Comparison of ENCODE assay signal across 20 cellular contexts in the genomic region with DNA sequence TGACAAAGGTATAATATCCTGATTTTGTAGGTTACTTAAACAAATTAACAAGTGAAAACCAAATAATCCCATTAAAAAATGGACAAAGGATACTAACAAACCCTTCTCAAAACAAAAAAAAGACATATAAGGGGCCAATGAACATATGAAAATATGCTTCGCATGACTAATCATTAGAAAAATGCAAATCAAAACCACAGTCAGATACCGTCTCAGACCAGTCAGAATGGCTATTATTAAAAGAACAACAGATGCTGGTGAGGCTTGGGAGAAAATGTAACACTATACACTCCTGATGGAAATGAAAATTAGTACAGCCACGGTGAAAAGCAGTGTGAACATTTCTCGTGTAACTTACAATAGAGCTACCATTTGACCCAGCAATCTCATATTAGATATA.
DNase-seq lines count a peak whose midpoint lies in the region; ATAC-seq and TF ChIP-seq lines count a peak whose summit lies in the region.
"Had no signal": no experiment of that assay in that cellular context is flagged by ENCODE, and none has a peak within 500 bp of the region (broad histone marks: within the 10 kb centered on the region; RNA-seq: fewer than 3 reads in every experiment).

No MANE protein-coding gene starts in this region.

- in situ Hi-C loops in brain microvascular endothelial cell (cut with HindIII; ENCODE audit: low pct_ligation_motif_present, low sequenced_read_pairs), result no loop called here

- H3K27me3 ChIP-seq in BLaER1, result no peaks in the 10 kb centered on the region
- H3K27me3 ChIP-seq in brain microvascular endothelial cell (replicated peaks), result no peaks in the 10 kb centered on the region
- H3K27me3 ChIP-seq: gastroesophageal sphincter, left lung, right atrium auricular region had no signal

- DNase-seq in NAMALWA (ENCODE audit: low spot score) (peak; percentile 3), brain microvascular endothelial cell (peak; percentile 75), glomerular visceral epithelial cell (ENCODE audit: extremely low spot score) (peak; percentile 30), MV-4-11 (lab: John Stamatoyannopoulos, UW) (no peak)
- DNase-seq: C1 segment of cervical spinal cord; left lung; NCI-H1105; NCI-H2171 treated with DMSO at 0.1 percent for 48 hours; nucleus accumbens; stimulated activated naive CD4-positive, alpha-beta T cell treated with Interleukin-2 at 50 U/mL for 16 hours; T-helper 9 cell had no signal

- H3K9me3 ChIP-seq in BLaER1, result no peaks in the 10 kb centered on the region

- H3K27ac ChIP-seq in BLaER1, result no peak overlapping the region
- peak overlapping the region; percentile 77 for H3K27ac ChIP-seq in brain microvascular endothelial cell
- H3K27ac ChIP-seq: gastroesophageal sphincter, left lung, right atrium auricular region had no signal

- H4K20me1 ChIP-seq in BLaER1, result no peaks in the 10 kb centered on the region

- H3K36me3 ChIP-seq in BLaER1 (no peaks in the 10 kb centered on the region), brain microvascular endothelial cell (replicated peaks) (no peaks in the 10 kb centered on the region)
- H3K36me3 ChIP-seq: gastroesophageal sphincter, left lung, right atrium auricular region had no signal

- no peak overlapping the region for H3K4me3 ChIP-seq in BLaER1
- no peak overlapping the region for H3K4me3 ChIP-seq in brain microvascular endothelial cell (ENCODE audit: low read depth, low read length)
- H3K4me3 ChIP-seq: gastroesophageal sphincter, K562, left lung, right atrium auricular region had no signal

- 0 out of 2 replicates have a peak overlapping the region, but pooled peaks have one; percentile 2 for H3K4me2 ChIP-seq in BLaER1

- TF ChIP-seq CTCF in brain microvascular endothelial cell (IDR thresholded peaks at IDR 0.05; ENCODE audit: low read depth, low read length, missing control alignments), result no peak

- peaks cover 8% of the 10 kb centered on the region; the same call in 1 of the 2 replicates for H3K4me1 ChIP-seq in BLaER1
- H3K4me1 ChIP-seq: gastroesophageal sphincter, left lung, right atrium auricular region had no signal

- H3K9ac ChIP-seq in BLaER1, result no peak overlapping the region

- ATAC-seq in GM18868 (IDR thresholded peaks at IDR 0.05; ENCODE audit: unreplicated experiment), result no peak
- ATAC-seq in HG03520 (IDR thresholded peaks at IDR 0.05; ENCODE audit: unreplicated experiment), result no peak
- no peak for ATAC-seq in HG02973 (IDR thresholded peaks at IDR 0.05; ENCODE audit: unreplicated experiment)
- ATAC-seq: activated CD4-positive, CD25-positive, alpha-beta regulatory T cell treated with anti-CD3 and anti-CD28 coated beads, Interleukin-2, amount 50 U/mL, for 24 hours; gastroesophageal sphincter; K562; left lung; SK-N-SH treated with all-trans-retinoic acid at 6 μM for 48 hours had no signal
